In the genomic region with DNA sequence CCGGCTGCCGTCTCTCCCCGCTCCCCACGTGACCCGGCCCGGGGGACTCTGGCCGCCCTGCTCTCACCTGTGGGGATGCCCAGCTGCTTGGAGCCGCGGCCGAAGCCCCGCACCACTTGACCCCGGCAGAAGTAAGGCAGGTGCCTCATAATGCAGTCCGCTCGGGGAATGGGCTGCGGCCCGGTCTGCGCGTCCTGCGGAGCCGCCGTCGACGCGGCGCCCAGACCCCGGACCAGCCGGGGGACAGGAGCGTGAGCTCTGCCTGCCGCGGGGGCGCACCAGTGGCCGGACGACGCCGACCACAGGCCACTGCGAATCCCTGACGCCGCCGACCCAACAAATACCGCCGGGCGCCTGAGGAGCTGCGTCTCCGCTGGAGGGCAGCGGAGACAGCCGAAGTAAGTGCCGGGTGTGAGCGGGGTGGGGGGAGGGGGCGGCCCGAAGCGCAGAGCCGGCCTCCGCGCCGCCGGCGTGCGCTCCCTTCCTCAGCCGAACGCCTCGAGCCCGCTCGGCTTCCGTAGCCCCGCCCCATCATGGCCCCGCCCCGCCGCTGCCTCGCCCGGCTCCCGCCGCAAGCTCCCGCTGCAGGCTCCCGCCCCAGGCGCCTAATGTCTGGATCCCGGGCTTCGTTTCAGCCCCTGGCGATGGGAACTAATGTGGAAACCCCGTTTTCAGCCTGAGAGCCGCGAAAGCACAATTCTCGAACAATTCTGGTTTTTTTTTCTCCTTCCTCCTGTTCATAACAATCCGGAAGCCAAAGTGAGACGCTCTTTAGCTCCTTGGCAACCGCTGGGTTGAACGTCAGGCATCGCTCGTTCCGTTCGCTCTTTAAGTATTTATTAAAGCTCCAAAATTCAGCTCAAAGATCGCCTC, we compare ENCODE assay signal across 8 cellular contexts. TPM values are rescaled to one million over a fixed set of nuclear protein-coding genes. Genes with fewer than 3 reads are reported as not detected.
DNase-seq lines count a peak whose midpoint lies in the region; ATAC-seq, FAIRE-seq and TF ChIP-seq lines count a peak whose summit lies in the region.

Gene RFK, minus strand, starts transcription at position 404 of the 873 bp plus-strand sequence. Its CDS starts 255 bp downstream, at position 149.

- TF ChIP-seq POLR2A in right lobe of liver (IDR thresholded peaks at IDR 0.05): peak; percentile 84

- no peaks in the 10 kb centered on the region for H3K27me3 ChIP-seq in right lobe of liver

- H3K9me3 ChIP-seq in right lobe of liver: no peaks in the 10 kb centered on the region

- no peaks in the 10 kb centered on the region for H3K36me3 ChIP-seq in right lobe of liver

- DNase-seq in C1 segment of cervical spinal cord (lab: John Stamatoyannopoulos, UW) (peak; percentile 45 to 95 (median 90)), GM19239 (ENCODE audit: insufficient read length, low spot score) (peak; percentile 81), NCI-H526 (lab: John Stamatoyannopoulos, UW) (peak; percentile 61 to 88), dermis microvascular lymphatic vessel endothelial cell (ENCODE audit: low read depth in 2 of 2) (peak; percentile 78 to 95), right lobe of liver (peak; percentile 95 to 97 (median 97))
- peak; percentile 95 for DNase-seq in activated CD4-positive, alpha-beta T cell treated with anti-CD3 and anti-CD28 coated beads, Interleukin-2, amount 50 U/mL, for 48 hours
- DNase-seq in stimulated activated CD4-positive, alpha-beta T cell treated with anti-CD3 and anti-CD28 coated beads, Interleukin-4, amount 100 ng/mL, for 48 hours (ENCODE audit: low read depth in 2 of 2): peak; percentile 92 to 95

- peak within 1 kb of the TSS; percentile 87 to 95 (median 89) for H3K27ac ChIP-seq in right lobe of liver

- H3K4me1 ChIP-seq in right lobe of liver: peaks cover 0 to 18% (median 3%) of the 10 kb centered on the region in 4 donors

- ATAC-seq in HG03457 (IDR thresholded peaks at IDR 0.05; ENCODE audit: unreplicated experiment) (peak; percentile 50), right lobe of liver (peak; percentile 91 to 96 (median 94))

- WGBS in right lobe of liver (ENCODE audit: insufficient coverage, low coverage, low lambda C conversion rate, missing lambda C conversion rate): 0% methylated on average over 49 of the region's 91 CpGs

- intact Hi-C loops in right lobe of liver (cut with DNase I): no loop called here

- peak; percentile 39 to 56 (median 44) for TF ChIP-seq CTCF in right lobe of liver (IDR thresholded peaks at IDR 0.05)

- peak within 1 kb of the TSS; percentile 91 to 97 (median 97) for H3K4me3 ChIP-seq in right lobe of liver

- no peak for FAIRE-seq in GM19239 (lab: Jason Lieb, UNC)

RNA-seq across cellular contexts. Expression of gene RFK, which starts in this region (rescaled TPM):
- total RNA-seq in dermis microvascular lymphatic vessel endothelial cell: 38.3 and 50.3 TPM in 2 replicates
- total RNA-seq in right lobe of liver: 10 to 100 TPM; 11.1 to 25.2 (median 19.7) TPM

Comparison
In these comparisons a context has a peak if more than half of its experiments do, and no peak if none do; other contexts are left out.
1. Peak in every context shown above with its lines: DNase-seq, ATAC-seq, H3K4me3 ChIP-seq and H3K27ac ChIP-seq.